Comparison of ENCODE assay signal across 2 cellular contexts in the genomic region with DNA sequence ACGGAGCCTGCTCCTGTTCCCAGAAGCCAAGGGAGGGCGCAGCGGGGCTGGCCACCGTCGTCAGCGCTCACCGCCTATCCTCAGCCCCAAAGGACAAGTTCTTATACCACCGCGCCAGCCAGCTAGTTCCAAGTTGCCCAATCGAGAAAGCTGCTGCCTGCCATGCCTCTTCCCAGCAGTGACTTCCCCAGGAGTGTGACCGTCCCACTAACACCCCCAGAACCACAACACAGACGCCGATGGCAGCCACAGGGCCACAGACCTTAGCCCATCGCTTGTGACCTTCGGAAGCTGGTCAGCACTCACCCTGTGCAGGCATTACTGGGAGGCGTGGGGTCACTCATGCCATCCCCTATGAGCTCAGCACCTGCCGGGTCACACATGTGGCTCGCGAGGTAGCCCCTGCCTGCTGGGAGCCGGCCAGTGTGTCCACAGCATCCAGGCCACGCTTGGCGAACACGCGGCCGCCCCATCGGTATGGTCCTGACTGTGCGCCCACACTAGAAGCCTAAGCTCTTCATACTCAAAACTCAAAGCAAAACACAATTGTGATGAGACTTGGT.
TF ChIP-seq lines count a peak whose summit lies in the region.

No MANE protein-coding gene starts in this region.

TF ChIP-seq in GM23338, 12 proteins besides CTCF, POLR2A, EP300 and RAD21 (continues in another document):
- TF ChIP-seq NANOG (IDR thresholded peaks at IDR 0.05; ENCODE audit: borderline replicate concordance), result no peak
- no peak for TF ChIP-seq EZH2phosphoT487 (IDR thresholded peaks at IDR 0.05; ENCODE audit: unreplicated experiment)
- TF ChIP-seq ZNF331 (CRISPR knock-in tag; IDR thresholded peaks at IDR 0.05; ENCODE audit: low read depth), result no peak
- no peak for TF ChIP-seq STAT1 (IDR thresholded peaks at IDR 0.05; ENCODE audit: unreplicated experiment)
- TF ChIP-seq, protein P1, sequence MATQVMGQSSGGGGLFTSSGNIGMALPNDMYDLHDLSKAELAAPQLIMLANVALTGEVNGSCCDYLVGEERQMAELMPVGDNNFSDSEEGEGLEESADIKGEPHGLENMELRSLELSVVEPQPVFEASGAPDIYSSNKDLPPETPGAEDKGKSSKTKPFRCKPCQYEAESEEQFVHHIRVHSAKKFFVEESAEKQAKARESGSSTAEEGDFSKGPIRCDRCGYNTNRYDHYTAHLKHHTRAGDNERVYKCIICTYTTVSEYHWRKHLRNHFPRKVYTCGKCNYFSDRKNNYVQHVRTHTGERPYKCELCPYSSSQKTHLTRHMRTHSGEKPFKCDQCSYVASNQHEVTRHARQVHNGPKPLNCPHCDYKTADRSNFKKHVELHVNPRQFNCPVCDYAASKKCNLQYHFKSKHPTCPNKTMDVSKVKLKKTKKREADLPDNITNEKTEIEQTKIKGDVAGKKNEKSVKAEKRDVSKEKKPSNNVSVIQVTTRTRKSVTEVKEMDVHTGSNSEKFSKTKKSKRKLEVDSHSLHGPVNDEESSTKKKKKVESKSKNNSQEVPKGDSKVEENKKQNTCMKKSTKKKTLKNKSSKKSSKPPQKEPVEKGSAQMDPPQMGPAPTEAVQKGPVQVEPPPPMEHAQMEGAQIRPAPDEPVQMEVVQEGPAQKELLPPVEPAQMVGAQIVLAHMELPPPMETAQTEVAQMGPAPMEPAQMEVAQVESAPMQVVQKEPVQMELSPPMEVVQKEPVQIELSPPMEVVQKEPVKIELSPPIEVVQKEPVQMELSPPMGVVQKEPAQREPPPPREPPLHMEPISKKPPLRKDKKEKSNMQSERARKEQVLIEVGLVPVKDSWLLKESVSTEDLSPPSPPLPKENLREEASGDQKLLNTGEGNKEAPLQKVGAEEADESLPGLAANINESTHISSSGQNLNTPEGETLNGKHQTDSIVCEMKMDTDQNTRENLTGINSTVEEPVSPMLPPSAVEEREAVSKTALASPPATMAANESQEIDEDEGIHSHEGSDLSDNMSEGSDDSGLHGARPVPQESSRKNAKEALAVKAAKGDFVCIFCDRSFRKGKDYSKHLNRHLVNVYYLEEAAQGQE (IDR thresholded peaks at IDR 0.05; ENCODE audit: unreplicated experiment), result no peak
- no peak for TF ChIP-seq ZNF114 (CRISPR knock-in tag; IDR thresholded peaks at IDR 0.05)
- TF ChIP-seq, protein P2, sequence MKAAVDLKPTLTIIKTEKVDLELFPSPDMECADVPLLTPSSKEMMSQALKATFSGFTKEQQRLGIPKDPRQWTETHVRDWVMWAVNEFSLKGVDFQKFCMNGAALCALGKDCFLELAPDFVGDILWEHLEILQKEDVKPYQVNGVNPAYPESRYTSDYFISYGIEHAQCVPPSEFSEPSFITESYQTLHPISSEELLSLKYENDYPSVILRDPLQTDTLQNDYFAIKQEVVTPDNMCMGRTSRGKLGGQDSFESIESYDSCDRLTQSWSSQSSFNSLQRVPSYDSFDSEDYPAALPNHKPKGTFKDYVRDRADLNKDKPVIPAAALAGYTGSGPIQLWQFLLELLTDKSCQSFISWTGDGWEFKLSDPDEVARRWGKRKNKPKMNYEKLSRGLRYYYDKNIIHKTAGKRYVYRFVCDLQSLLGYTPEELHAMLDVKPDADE (IDR thresholded peaks at IDR 0.05), result no peak
- TF ChIP-seq, protein P3, sequence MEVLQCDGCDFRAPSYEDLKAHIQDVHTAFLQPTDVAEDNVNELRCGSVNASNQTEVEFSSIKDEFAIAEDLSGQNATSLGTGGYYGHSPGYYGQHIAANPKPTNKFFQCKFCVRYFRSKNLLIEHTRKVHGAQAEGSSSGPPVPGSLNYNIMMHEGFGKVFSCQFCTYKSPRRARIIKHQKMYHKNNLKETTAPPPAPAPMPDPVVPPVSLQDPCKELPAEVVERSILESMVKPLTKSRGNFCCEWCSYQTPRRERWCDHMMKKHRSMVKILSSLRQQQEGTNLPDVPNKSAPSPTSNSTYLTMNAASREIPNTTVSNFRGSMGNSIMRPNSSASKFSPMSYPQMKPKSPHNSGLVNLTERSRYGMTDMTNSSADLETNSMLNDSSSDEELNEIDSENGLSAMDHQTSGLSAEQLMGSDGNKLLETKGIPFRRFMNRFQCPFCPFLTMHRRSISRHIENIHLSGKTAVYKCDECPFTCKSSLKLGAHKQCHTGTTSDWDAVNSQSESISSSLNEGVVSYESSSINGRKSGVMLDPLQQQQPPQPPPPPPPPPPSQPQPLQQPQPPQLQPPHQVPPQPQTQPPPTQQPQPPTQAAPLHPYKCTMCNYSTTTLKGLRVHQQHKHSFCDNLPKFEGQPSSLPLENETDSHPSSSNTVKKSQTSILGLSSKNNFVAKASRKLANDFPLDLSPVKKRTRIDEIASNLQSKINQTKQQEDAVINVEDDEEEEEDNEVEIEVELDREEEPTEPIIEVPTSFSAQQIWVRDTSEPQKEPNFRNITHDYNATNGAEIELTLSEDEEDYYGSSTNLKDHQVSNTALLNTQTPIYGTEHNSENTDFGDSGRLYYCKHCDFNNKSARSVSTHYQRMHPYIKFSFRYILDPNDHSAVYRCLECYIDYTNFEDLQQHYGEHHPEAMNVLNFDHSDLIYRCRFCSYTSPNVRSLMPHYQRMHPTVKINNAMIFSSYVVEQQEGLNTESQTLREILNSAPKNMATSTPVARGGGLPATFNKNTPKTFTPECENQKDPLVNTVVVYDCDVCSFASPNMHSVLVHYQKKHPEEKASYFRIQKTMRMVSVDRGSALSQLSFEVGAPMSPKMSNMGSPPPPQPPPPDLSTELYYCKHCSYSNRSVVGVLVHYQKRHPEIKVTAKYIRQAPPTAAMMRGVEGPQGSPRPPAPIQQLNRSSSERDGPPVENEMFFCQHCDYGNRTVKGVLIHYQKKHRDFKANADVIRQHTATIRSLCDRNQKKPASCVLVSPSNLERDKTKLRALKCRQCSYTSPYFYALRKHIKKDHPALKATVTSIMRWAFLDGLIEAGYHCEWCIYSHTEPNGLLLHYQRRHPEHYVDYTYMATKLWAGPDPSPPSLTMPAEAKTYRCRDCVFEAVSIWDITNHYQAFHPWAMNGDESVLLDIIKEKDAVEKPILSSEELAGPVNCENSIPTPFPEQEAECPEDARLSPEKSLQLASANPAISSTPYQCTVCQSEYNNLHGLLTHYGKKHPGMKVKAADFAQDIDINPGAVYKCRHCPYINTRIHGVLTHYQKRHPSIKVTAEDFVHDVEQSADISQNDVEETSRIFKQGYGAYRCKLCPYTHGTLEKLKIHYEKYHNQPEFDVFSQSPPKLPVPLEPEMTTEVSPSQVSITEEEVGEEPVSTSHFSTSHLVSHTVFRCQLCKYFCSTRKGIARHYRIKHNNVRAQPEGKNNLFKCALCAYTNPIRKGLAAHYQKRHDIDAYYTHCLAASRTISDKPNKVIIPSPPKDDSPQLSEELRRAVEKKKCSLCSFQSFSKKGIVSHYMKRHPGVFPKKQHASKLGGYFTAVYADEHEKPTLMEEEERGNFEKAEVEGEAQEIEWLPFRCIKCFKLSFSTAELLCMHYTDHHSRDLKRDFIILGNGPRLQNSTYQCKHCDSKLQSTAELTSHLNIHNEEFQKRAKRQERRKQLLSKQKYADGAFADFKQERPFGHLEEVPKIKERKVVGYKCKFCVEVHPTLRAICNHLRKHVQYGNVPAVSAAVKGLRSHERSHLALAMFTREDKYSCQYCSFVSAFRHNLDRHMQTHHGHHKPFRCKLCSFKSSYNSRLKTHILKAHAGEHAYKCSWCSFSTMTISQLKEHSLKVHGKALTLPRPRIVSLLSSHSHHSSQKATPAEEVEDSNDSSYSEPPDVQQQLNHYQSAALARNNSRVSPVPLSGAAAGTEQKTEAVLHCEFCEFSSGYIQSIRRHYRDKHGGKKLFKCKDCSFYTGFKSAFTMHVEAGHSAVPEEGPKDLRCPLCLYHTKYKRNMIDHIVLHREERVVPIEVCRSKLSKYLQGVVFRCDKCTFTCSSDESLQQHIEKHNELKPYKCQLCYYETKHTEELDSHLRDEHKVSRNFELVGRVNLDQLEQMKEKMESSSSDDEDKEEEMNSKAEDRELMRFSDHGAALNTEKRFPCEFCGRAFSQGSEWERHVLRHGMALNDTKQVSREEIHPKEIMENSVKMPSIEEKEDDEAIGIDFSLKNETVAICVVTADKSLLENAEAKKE (CRISPR knock-in tag; IDR thresholded peaks at IDR 0.05), result no peak
- TF ChIP-seq CREB1 (CRISPR knock-in tag; IDR thresholded peaks at IDR 0.05; ENCODE audit: low read depth), result no peak

TF ChIP-seq in K562, 482 proteins besides CTCF, POLR2A, EP300 and RAD21 (continues in another document):
- TF ChIP-seq TAL1 (IDR thresholded peaks at IDR 0.05), result no peak
- no peak for TF ChIP-seq KLF13 (tag; IDR thresholded peaks at IDR 0.05; ENCODE audit: borderline replicate concordance, low read depth)
- TF ChIP-seq, protein P4, sequence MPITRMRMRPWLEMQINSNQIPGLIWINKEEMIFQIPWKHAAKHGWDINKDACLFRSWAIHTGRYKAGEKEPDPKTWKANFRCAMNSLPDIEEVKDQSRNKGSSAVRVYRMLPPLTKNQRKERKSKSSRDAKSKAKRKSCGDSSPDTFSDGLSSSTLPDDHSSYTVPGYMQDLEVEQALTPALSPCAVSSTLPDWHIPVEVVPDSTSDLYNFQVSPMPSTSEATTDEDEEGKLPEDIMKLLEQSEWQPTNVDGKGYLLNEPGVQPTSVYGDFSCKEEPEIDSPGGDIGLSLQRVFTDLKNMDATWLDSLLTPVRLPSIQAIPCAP (CRISPR knock-in tag; IDR thresholded peaks at IDR 0.05; ENCODE audit: borderline replicate concordance), result no peak
- peak; percentile 68; the same call in 1 of the 2 replicates for TF ChIP-seq THRAP3 (IDR thresholded peaks at IDR 0.05; ENCODE audit: borderline replicate concordance)
- TF ChIP-seq CREBBP (IDR thresholded peaks at IDR 0.05; ENCODE audit: low read depth, low read length), result no peak
- no peak for TF ChIP-seq GTF2E2 (tag; IDR thresholded peaks at IDR 0.05)
- TF ChIP-seq GATAD2A (IDR thresholded peaks at IDR 0.05), result no peak
- TF ChIP-seq, protein P5, sequence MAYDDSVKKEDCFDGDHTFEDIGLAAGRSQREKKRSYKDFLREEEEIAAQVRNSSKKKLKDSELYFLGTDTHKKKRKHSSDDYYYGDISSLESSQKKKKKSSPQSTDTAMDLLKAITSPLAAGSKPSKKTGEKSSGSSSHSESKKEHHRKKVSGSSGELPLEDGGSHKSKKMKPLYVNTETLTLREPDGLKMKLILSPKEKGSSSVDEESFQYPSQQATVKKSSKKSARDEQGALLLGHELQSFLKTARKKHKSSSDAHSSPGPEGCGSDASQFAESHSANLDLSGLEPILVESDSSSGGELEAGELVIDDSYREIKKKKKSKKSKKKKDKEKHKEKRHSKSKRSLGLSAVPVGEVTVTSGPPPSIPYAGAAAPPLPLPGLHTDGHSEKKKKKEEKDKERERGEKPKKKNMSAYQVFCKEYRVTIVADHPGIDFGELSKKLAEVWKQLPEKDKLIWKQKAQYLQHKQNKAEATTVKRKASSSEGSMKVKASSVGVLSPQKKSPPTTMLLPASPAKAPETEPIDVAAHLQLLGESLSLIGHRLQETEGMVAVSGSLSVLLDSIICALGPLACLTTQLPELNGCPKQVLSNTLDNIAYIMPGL (CRISPR knock-in tag; IDR thresholded peaks at IDR 0.05), result peak; percentile 20; the same call in 1 of the 2 replicates
- TF ChIP-seq, protein P6, sequence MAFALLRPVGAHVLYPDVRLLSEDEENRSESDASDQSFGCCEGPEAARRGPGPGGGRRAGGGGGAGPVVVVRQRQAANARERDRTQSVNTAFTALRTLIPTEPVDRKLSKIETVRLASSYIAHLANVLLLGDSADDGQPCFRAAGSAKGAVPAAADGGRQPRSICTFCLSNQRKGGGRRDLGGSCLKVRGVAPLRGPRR (CRISPR knock-in tag; IDR thresholded peaks at IDR 0.05), result peak; percentile 24; the same call in 1 of the 2 replicates
- TF ChIP-seq LCOR (CRISPR knock-in tag; IDR thresholded peaks at IDR 0.05), result no peak
- TF ChIP-seq ETS2 (tag; IDR thresholded peaks at IDR 0.05; ENCODE audit: borderline replicate concordance, poor library complexity, severe bottlenecking), result no peak
- TF ChIP-seq, protein P7, sequence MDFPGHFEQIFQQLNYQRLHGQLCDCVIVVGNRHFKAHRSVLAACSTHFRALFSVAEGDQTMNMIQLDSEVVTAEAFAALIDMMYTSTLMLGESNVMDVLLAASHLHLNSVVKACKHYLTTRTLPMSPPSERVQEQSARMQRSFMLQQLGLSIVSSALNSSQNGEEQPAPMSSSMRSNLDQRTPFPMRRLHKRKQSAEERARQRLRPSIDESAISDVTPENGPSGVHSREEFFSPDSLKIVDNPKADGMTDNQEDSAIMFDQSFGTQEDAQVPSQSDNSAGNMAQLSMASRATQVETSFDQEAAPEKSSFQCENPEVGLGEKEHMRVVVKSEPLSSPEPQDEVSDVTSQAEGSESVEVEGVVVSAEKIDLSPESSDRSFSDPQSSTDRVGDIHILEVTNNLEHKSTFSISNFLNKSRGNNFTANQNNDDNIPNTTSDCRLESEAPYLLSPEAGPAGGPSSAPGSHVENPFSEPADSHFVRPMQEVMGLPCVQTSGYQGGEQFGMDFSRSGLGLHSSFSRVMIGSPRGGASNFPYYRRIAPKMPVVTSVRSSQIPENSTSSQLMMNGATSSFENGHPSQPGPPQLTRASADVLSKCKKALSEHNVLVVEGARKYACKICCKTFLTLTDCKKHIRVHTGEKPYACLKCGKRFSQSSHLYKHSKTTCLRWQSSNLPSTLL (IDR thresholded peaks at IDR 0.05), result no peak
- TF ChIP-seq, protein P8, sequence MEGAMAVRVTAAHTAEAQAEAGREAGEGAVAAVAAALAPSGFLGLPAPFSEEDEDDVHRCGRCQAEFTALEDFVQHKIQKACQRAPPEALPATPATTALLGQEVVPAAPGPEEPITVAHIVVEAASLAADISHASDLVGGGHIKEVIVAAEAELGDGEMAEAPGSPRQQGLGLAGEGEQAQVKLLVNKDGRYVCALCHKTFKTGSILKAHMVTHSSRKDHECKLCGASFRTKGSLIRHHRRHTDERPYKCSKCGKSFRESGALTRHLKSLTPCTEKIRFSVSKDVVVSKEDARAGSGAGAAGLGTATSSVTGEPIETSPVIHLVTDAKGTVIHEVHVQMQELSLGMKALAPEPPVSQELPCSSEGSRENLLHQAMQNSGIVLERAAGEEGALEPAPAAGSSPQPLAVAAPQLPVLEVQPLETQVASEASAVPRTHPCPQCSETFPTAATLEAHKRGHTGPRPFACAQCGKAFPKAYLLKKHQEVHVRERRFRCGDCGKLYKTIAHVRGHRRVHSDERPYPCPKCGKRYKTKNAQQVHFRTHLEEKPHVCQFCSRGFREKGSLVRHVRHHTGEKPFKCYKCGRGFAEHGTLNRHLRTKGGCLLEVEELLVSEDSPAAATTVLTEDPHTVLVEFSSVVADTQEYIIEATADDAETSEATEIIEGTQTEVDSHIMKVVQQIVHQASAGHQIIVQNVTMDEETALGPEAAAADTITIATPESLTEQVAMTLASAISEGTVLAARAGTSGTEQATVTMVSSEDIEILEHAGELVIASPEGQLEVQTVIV (CRISPR knock-in tag; IDR thresholded peaks at IDR 0.05; ENCODE audit: borderline replicate concordance), result no peak
- TF ChIP-seq, protein P9, sequence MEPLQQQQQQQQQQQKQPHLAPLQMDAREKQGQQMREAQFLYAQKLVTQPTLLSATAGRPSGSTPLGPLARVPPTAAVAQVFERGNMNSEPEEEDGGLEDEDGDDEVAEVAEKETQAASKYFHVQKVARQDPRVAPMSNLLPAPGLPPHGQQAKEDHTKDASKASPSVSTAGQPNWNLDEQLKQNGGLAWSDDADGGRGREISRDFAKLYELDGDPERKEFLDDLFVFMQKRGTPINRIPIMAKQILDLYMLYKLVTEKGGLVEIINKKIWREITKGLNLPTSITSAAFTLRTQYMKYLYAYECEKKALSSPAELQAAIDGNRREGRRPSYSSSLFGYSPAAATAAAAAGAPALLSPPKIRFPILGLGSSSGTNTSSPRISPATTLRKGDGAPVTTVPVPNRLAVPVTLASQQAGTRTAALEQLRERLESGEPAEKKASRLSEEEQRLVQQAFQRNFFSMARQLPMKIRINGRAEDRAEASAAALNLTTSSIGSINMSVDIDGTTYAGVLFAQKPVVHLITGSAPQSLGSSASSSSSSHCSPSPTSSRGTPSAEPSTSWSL (CRISPR knock-in tag; IDR thresholded peaks at IDR 0.05; ENCODE audit: borderline replicate concordance), result no peak
- TF ChIP-seq, protein P10, sequence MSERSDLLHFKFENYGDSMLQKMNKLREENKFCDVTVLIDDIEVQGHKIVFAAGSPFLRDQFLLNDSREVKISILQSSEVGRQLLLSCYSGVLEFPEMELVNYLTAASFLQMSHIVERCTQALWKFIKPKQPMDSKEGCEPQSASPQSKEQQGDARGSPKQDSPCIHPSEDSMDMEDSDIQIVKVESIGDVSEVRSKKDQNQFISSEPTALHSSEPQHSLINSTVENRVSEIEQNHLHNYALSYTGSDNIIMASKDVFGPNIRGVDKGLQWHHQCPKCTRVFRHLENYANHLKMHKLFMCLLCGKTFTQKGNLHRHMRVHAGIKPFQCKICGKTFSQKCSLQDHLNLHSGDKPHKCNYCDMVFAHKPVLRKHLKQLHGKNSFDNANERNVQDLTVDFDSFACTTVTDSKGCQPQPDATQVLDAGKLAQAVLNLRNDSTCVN (CRISPR knock-in tag; IDR thresholded peaks at IDR 0.05), result 0 out of 2 replicates have a peak, but pooled peaks have one; percentile 50
